In the genomic region with DNA sequence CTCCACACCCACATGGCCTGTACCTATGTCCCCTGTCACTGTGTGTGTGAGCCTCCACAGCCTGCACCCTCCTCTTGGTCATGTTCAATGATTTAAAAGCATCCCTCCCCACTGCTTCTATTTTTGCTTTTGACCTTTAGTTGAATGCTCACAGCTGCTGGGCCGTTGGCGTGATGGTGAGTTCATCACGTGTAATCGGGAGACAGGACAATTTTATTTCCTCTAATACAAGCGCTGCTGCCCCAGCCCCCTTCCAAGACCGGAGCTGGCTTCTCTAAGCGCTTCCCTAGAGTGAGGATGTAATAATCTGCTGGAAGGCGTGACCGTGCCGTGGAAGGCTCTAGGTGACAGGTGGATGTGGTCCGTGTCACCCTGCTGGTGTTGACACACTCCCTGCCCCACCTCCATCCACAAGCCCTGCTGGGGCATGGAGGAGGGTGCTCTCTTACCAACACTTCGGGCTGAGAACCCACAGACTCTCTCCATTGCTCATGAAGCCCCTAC, we compare ENCODE assay signal across 2 cellular contexts.
TF ChIP-seq lines count a peak whose summit lies in the region.

No MANE protein-coding gene starts in this region.

TF ChIP-seq in IMR-90, 13 proteins besides CTCF, POLR2A, EP300 and RAD21:
- TF ChIP-seq SMC3 (IDR thresholded peaks at IDR 0.05; ENCODE audit: low read depth, low read length) (no peak), RCOR1 (IDR thresholded peaks at IDR 0.05; ENCODE audit: insufficient replicate concordance, low read length) (no peak), MAZ (IDR thresholded peaks at IDR 0.05; ENCODE audit: borderline replicate concordance, low read depth, low read length) (no peak), MXI1 (IDR thresholded peaks at IDR 0.05; ENCODE audit: borderline replicate concordance, low read depth, low read length) (no peak), NFE2L2 (IDR thresholded peaks at IDR 0.05; ENCODE audit: low read depth, low read length) (no peak), BHLHE40 (IDR thresholded peaks at IDR 0.05; ENCODE audit: low read depth, low read length) (peak; percentile 31; the same call in 1 of the 2 replicates)
- TF ChIP-seq, protein P1, sequence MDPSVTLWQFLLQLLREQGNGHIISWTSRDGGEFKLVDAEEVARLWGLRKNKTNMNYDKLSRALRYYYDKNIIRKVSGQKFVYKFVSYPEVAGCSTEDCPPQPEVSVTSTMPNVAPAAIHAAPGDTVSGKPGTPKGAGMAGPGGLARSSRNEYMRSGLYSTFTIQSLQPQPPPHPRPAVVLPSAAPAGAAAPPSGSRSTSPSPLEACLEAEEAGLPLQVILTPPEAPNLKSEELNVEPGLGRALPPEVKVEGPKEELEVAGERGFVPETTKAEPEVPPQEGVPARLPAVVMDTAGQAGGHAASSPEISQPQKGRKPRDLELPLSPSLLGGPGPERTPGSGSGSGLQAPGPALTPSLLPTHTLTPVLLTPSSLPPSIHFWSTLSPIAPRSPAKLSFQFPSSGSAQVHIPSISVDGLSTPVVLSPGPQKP (IDR thresholded peaks at IDR 0.05; ENCODE audit: borderline replicate concordance, low read depth, low read length) = no peak

TF ChIP-seq in H1, 55 proteins besides CTCF, POLR2A, EP300 and RAD21:
- no peak for TF ChIP-seq CBX8 (IDR thresholded peaks at IDR 0.05; ENCODE audit: borderline replicate concordance, low read depth, low read length)
- TF ChIP-seq SIX5 (IDR thresholded peaks at IDR 0.05; ENCODE audit: low read depth, low read length) = no peak
- no peak for TF ChIP-seq TAF7 (optimal IDR thresholded peaks at IDR 0.05; ENCODE audit: borderline replicate concordance, low read depth, low read length)
- no peak for TF ChIP-seq GTF2F1 (IDR thresholded peaks at IDR 0.05; ENCODE audit: borderline replicate concordance, low read depth, low read length)
- no peak for TF ChIP-seq FOSL1 (IDR thresholded peaks at IDR 0.05; ENCODE audit: insufficient read depth, low read depth, low read length)
- no peak for TF ChIP-seq EGR1 (IDR thresholded peaks at IDR 0.05; ENCODE audit: borderline replicate concordance, low read depth, low read length)
- no peak for TF ChIP-seq EZH2 (IDR thresholded peaks at IDR 0.05; ENCODE audit: low read depth, low read length, severe bottlenecking)
- TF ChIP-seq RFX5 (IDR thresholded peaks at IDR 0.05; ENCODE audit: borderline replicate concordance, low read depth, low read length) = no peak
- TF ChIP-seq SUZ12 (IDR thresholded peaks at IDR 0.05; ENCODE audit: low read length) = no peak
- no peak for TF ChIP-seq TCF12 (IDR thresholded peaks at IDR 0.05; ENCODE audit: low read depth, low read length)
- TF ChIP-seq RNF2 (IDR thresholded peaks at IDR 0.05; ENCODE audit: borderline replicate concordance, low read depth, low read length, missing control alignments, poor library complexity, severe bottlenecking) = no peak
